ENCODE assay signal across 19 cellular contexts in the genomic region with DNA sequence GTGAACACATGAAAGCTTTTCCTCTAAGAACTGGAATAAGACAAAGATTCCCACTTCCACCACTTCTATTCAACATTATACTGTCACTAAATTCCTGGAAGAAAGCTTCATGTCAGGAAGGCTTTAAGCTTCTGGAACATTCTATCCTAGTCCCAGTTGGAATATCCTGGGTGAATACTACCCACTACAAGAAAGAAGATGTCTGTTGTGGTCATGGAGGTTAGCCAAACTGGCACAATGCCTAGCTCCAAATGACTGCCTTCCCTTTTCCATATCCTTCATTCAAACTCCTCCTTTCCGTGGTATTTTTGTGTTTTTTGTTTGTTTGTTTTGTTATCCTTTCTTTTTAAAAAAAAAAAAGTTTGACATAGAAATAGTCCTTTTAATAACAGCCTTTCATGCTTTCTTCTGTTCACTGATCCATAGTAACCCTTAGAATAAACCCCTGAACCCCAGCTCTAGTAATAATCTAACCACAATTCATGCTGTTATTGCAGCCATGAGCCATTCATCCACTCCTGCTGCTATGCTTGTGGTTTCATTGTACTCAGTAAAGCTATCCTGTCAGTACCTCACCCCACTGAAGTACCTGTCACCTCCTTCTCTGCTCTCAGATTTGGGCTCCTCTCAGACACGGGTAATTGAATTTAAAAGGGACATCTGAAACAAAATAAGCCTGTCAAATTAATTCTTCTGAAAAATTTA.
DNase-seq lines count a peak whose midpoint lies in the region; ATAC-seq and TF ChIP-seq lines count a peak whose summit lies in the region.
"Had no signal": no experiment of that assay in that cellular context is flagged by ENCODE, and none has a peak within 500 bp of the region (broad histone marks: within the 10 kb centered on the region; RNA-seq: fewer than 3 reads in every experiment).

No MANE protein-coding gene starts in this region.

- dilution Hi-C loops in mammary epithelial cell (cut with HindIII; ENCODE audit: low sequenced_read_pairs) = no loop called here

- BruUV-seq in MCF 10A (replicated peaks; lab: Mats Ljungman, UMichigan) = no TSS peak
- BruUV-seq in mammary epithelial cell (replicated peaks; lab: Mats Ljungman, UMichigan) = no TSS peak

- H3K79me2 ChIP-seq in mammary epithelial cell (ENCODE audit: insufficient read depth, low read length) = no peaks in the 10 kb centered on the region

- TF ChIP-seq POLR2A in breast epithelium (IDR thresholded peaks at IDR 0.05) = no peak

- H3K27ac Mint-ChIP-seq in MCF 10A (ENCODE audit: low read depth, unreplicated experiment) (no peak overlapping the region), HFFc6 (no peak overlapping the region), glutamatergic neuron (ENCODE audit: unreplicated experiment) (no peak overlapping the region)
- H3K27ac Mint-ChIP-seq: CD4-positive, CD25-positive, alpha-beta regulatory T cell; GM23338 had no signal

- WGBS in mammary epithelial cell (ENCODE audit: low coverage, missing lambda C conversion rate) = 45% methylated on average over 2 of the region's 2 CpGs

- H2AFZ ChIP-seq in mammary epithelial cell (ENCODE audit: low read depth, low read length) = no peak overlapping the region
- H2AFZ ChIP-seq: GM23338 had no signal

- H3K4me3 Mint-ChIP-seq in MCF 10A (ENCODE audit: unreplicated experiment) = no peak overlapping the region
- H3K4me3 Mint-ChIP-seq in HFFc6 = no peak overlapping the region
- no peak overlapping the region for H3K4me3 Mint-ChIP-seq in glutamatergic neuron (ENCODE audit: unreplicated experiment)
- H3K4me3 Mint-ChIP-seq: CD4-positive, CD25-positive, alpha-beta regulatory T cell; GM23338 had no signal

- H3K4me1 ChIP-seq in breast epithelium (no peaks in the 10 kb centered on the region), mammary epithelial cell (ENCODE audit: insufficient read depth, low read length) (peaks cover 18% of the 10 kb centered on the region)
- H3K4me1 ChIP-seq: BE2C had no signal

- intact Hi-C loops in MCF 10A (cut with micrococcal nuclease) (no loop called here), breast epithelium (cut with DNase I; ENCODE audit: low total_unique reads) (no loop called here), mammary epithelial cell (cut with micrococcal nuclease) (no loop called here), sciatic nerve (cut with DNase I) (no loop called here)

- CTCF ChIA-PET in MCF 10A (lab: Yijun Ruan, JAX) = interaction anchor here (0.7 kb wide), 1 partner anchor 1400 kb away, joined by 3 read pairs; no protein-coding TSS in a partner anchor
- CTCF ChIA-PET in mammary epithelial cell (lab: Charles Lee; ENCODE audit: low non-redundant PET) = no interaction called here

- H3K27ac ChIP-seq in breast epithelium (no peak overlapping the region), mammary epithelial cell (ENCODE audit: insufficient read depth, low read depth, low read length) (no peak overlapping the region)
- H3K27ac ChIP-seq: SK-N-MC had no signal

- DNase-seq in MCF 10A (ENCODE audit: unreplicated experiment) = peak; percentile 49
- DNase-seq in breast epithelium (ENCODE audit: low spot score in 2 of 2) = no peak
- DNase-seq in NCI-H128 (lab: John Stamatoyannopoulos, UW; ENCODE audit: unreplicated experiment) = peak; percentile 11
- peak; percentile 69 for DNase-seq in mammary epithelial cell
- peak; percentile 62 for DNase-seq in sciatic nerve (ENCODE audit: low spot score)
- DNase-seq in HFFc6 = no peak
- no peak for DNase-seq in glutamatergic neuron
- DNase-seq: BE2C; Caco-2; CD4-positive, CD25-positive, alpha-beta regulatory T cell; DMS153; KG1; NCI-H1694; NCI-H2171 treated with DMSO at 0.1 percent for 48 hours had no signal

- H3K9me3 ChIP-seq in breast epithelium (no peaks in the 10 kb centered on the region), mammary epithelial cell (replicated peaks; ENCODE audit: insufficient read depth, low read length) (peaks cover 2% of the 10 kb centered on the region)
- H3K9me3 ChIP-seq: BE2C had no signal

- H3K27me3 ChIP-seq in breast epithelium (no peaks in the 10 kb centered on the region), mammary epithelial cell (ENCODE audit: insufficient read depth, low read length) (no peaks in the 10 kb centered on the region)
- H3K27me3 ChIP-seq: BE2C had no signal

- in situ Hi-C loops in mammary epithelial cell (cut with MboI; ENCODE audit: low sequenced_read_pairs in 2 of 2) = no loop called here

- H3K4me3 ChIP-seq in breast epithelium (no peak overlapping the region), mammary epithelial cell (replicated peaks in 1 of 3; ENCODE audit: insufficient read depth in 1 of 3, low read depth in 2 of 3, low read length in 3 of 3) (no peak overlapping the region)
- H3K4me3 ChIP-seq: GM23338, SK-N-MC had no signal

- H3K27me3 Mint-ChIP-seq in MCF 10A (ENCODE audit: insufficient read depth, unreplicated experiment) (no peaks in the 10 kb centered on the region), HFFc6 (ENCODE audit: insufficient read depth) (no peaks in the 10 kb centered on the region), glutamatergic neuron (ENCODE audit: unreplicated experiment) (no peaks in the 10 kb centered on the region)
- H3K27me3 Mint-ChIP-seq: CD4-positive, CD25-positive, alpha-beta regulatory T cell had no signal

- no peaks in the 10 kb centered on the region for H3K36me3 ChIP-seq in breast epithelium
- H3K36me3 ChIP-seq in mammary epithelial cell (ENCODE audit: insufficient read depth, low read length) = no peaks in the 10 kb centered on the region
- H3K36me3 ChIP-seq: BE2C had no signal

- H4K20me1 ChIP-seq in mammary epithelial cell (ENCODE audit: insufficient read depth, low read length) = no peaks in the 10 kb centered on the region

- H3K36me3 Mint-ChIP-seq in MCF 10A (ENCODE audit: insufficient read depth, unreplicated experiment) = no peaks in the 10 kb centered on the region
- no peaks in the 10 kb centered on the region for H3K36me3 Mint-ChIP-seq in HFFc6 (ENCODE audit: low read depth)
- peaks cover 11% of the 10 kb centered on the region for H3K36me3 Mint-ChIP-seq in glutamatergic neuron (ENCODE audit: unreplicated experiment)
- H3K36me3 Mint-ChIP-seq: CD4-positive, CD25-positive, alpha-beta regulatory T cell had no signal

- no peaks in the 10 kb centered on the region for H3K9me3 Mint-ChIP-seq in MCF 10A (ENCODE audit: unreplicated experiment)
- peaks cover 65% of the 10 kb centered on the region for H3K9me3 Mint-ChIP-seq in HFFc6
- no peaks in the 10 kb centered on the region for H3K9me3 Mint-ChIP-seq in glutamatergic neuron (ENCODE audit: unreplicated experiment)

- POLR2A ChIA-PET in MCF 10A (lab: Yijun Ruan, JAX) = interaction anchor here (1.5 kb wide), 1 partner anchor 42 kb away, joined by 3 read pairs; no protein-coding TSS in a partner anchor

- peak overlapping the region; percentile 7 for H3K4me2 ChIP-seq in mammary epithelial cell (ENCODE audit: insufficient read depth, low read depth, low read length)
- H3K4me2 ChIP-seq: GM23338 had no signal

- TF ChIP-seq CTCF in MCF 10A (IDR thresholded peaks at IDR 0.05; ENCODE audit: unreplicated experiment) (no peak), breast epithelium (IDR thresholded peaks at IDR 0.05) (no peak), mammary epithelial cell (conservative IDR thresholded peaks at IDR 0.05 in 1 of 2, IDR thresholded peaks at IDR 0.05 in 1 of 2; ENCODE audit: extremely low read depth in 1 of 2, insufficient read depth in 1 of 2, low read depth in 1 of 2, low read length in 2 of 2) (no peak), HFFc6 (IDR thresholded peaks at IDR 0.05) (no peak), glutamatergic neuron (IDR thresholded peaks at IDR 0.05; ENCODE audit: partially characterized antibody, unreplicated experiment) (no peak)

- peak; percentile 65 for ATAC-seq in sciatic nerve
- no peak for ATAC-seq in GM21529 (IDR thresholded peaks at IDR 0.05; ENCODE audit: unreplicated experiment)
- ATAC-seq: GM23338, HepG2, Panc1 had no signal

- no peak overlapping the region for H3K9ac ChIP-seq in mammary epithelial cell (ENCODE audit: insufficient read depth, low read length)

- H3K4me1 Mint-ChIP-seq in MCF 10A (ENCODE audit: insufficient read depth, unreplicated experiment) = peaks cover 16% of the 10 kb centered on the region
- no peaks in the 10 kb centered on the region for H3K4me1 Mint-ChIP-seq in HFFc6 (ENCODE audit: low read depth)
- no peaks in the 10 kb centered on the region for H3K4me1 Mint-ChIP-seq in glutamatergic neuron (ENCODE audit: low read depth, unreplicated experiment)
- H3K4me1 Mint-ChIP-seq: CD4-positive, CD25-positive, alpha-beta regulatory T cell; GM23338 had no signal

Comparison
In these comparisons a context has a peak if more than half of its experiments do, and no peak if none do; other contexts are left out.
1. DNase-seq: peak in MCF 10A (single experiment), NCI-H128 (single experiment), mammary epithelial cell (single experiment) and sciatic nerve (single experiment); none in breast epithelium (0 of 2), HFFc6 (single experiment) and glutamatergic neuron (single experiment).